ENCODE assay signal across 27 cellular contexts in genomic region chr1:221159608-221160007, GRCh38.
"Had no signal": no experiment of that assay in that cellular context is flagged by ENCODE, and none has a peak within 500 bp of the region (broad histone marks: within the 10 kb centered on the region; RNA-seq: fewer than 3 reads in every experiment).

No MANE protein-coding gene starts in this region.

- DNase-seq: activated B cell treated with CpG ODN at 0.5 μM for 24 hours; activated CD4-positive, alpha-beta T cell treated with anti-CD3 and anti-CD28 coated beads, Interleukin-2, amount 50 U/mL, for 1 hour; activated CD8-positive, alpha-beta T cell treated with anti-CD3 and anti-CD28 coated beads for 36 hours; activated naive CD4-positive, alpha-beta T cell treated with Interleukin-2 at 50 U/mL for 16 hours; activated T-cell treated with anti-CD3 and anti-CD28 coated beads, Interleukin-2, amount 50 U/mL, for 72 hours; anterior cingulate cortex; endodermal cell; foreskin fibroblast; heart left ventricle; kidney glomerular epithelial cell; left lung; lower lobe of right lung; mesenchymal stem cell; naive thymus-derived CD8-positive, alpha-beta T cell; nucleus accumbens; pancreas; stimulated activated CD4-positive, alpha-beta T cell treated with anti-CD3 and anti-CD28 coated beads, Interleukin-1b, Interleukin-23, amount 100 ng/mL, for 48 hours; stimulated activated CD4-positive, alpha-beta T cell treated with anti-CD3 and anti-CD28 coated beads, Interleukin-4, amount 100 ng/mL, for 4 hours; stimulated activated CD8-positive, alpha-beta memory T cell treated with anti-CD3 and anti-CD28 coated beads, Interleukin-4, amount 100 ng/mL, for 48 hours; stimulated activated naive CD8-positive, alpha-beta T cell treated with anti-CD3 and anti-CD28 coated beads, Interleukin-15, amount 100 ng/mL, for 72 hours; substantia nigra; uterus had no signal

- H3K27me3 ChIP-seq: heart left ventricle, left lung, pancreas, uterus had no signal

- H3K4me2 ChIP-seq: smooth muscle cell had no signal

- H3K27ac ChIP-seq: heart left ventricle, left lung, lower lobe of right lung, pancreas, prostate gland, uterus had no signal

- H3K9me3 ChIP-seq: heart left ventricle, left lung, lower lobe of right lung, pancreas, prostate gland, uterus had no signal

- FAIRE-seq: bronchial epithelial cell, pancreas had no signal

- H3K36me3 ChIP-seq: heart left ventricle, left lung, lower lobe of right lung, pancreas, prostate gland, uterus had no signal

- H3K4me3 ChIP-seq: heart left ventricle, left lung, lower lobe of right lung, pancreas, prostate gland, smooth muscle cell, uterus had no signal

- ATAC-seq: activated CD8-positive, alpha-beta T cell treated with anti-CD3 and anti-CD28 coated beads for 36 hours; activated T-cell treated with anti-CD3 and anti-CD28 coated beads, Interleukin-2, amount 50 U/mL, for 72 hours; esophagus mucosa; heart left ventricle; left lung; lower lobe of right lung; naive thymus-derived CD8-positive, alpha-beta T cell; pancreas; stimulated activated memory B cell treated with anti-CD40 and anti-IgM and Interleukin-4, amounts not matched to agents 10 μg/mL and 1 μg/mL and 100 μg/mL, for 72 hours; stimulated activated naive CD8-positive, alpha-beta T cell treated with anti-CD3 and anti-CD28 coated beads, Interleukin-15, amount 100 ng/mL, for 72 hours had no signal

- H3K4me1 ChIP-seq: lower lobe of right lung, prostate gland had no signal
